Comparison of ENCODE assay signal across 16 cellular contexts in the genomic region with DNA sequence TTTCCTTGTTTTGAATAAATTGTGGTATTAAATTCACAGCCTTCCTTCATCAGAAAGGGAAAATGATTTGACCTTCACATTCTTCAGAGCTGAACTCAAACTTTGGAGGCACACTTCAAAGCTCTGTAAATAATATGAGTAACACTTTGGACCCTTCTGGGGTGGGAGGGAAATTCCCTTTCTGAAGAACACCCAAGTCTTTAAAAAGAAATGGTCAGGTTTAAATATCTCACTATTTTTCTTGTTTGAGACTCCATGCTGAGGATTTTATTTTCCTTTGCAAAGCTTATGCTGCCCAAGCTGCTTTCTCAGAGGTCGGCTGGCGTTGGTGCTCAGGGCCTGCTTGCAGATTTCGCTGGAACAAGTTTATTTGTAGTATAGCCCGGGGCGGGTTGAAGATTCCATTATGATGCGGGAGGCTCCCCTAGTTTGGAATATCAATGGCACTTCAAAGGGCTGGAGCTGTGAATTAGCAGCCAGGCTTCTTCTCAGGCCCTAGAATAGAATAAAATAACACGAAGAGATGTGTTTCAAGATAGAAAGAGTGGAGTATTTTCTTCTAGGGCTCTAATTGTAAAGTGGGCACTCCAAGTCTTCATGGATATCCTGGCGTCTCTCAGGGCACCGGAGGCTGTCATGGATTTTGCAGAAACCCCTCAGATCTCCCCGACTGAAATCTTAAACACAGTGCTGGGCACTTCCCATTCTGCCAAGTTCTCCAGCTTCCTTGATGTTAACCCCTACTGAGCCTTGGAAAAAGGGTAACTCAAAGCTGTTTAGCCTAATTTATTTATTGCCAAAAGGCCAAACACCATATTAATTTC.
DNase-seq lines count a peak whose midpoint lies in the region; ATAC-seq, FAIRE-seq and TF ChIP-seq lines count a peak whose summit lies in the region.
"Had no signal": no experiment of that assay in that cellular context is flagged by ENCODE, and none has a peak within 500 bp of the region (broad histone marks: within the 10 kb centered on the region; RNA-seq: fewer than 3 reads in every experiment).

No MANE protein-coding gene starts in this region.

- H3K9me3 ChIP-seq in breast epithelium = no peaks in the 10 kb centered on the region
- H3K9me3 ChIP-seq: prostate gland, tibial artery had no signal

- BruUV-seq in MCF 10A (replicated peaks; lab: Mats Ljungman, UMichigan) = no TSS peak

- intact Hi-C loops in MCF 10A (cut with micrococcal nuclease) = no loop called here
- intact Hi-C loops in breast epithelium (cut with DNase I; ENCODE audit: low total_unique reads) = no loop called here

- no peak overlapping the region for H3K27ac ChIP-seq in breast epithelium
- H3K27ac ChIP-seq: 22Rv1, prostate gland, tibial artery had no signal

- H3K36me3 Mint-ChIP-seq in MCF 10A (ENCODE audit: insufficient read depth, unreplicated experiment) = peaks cover 5% of the 10 kb centered on the region

- DNase-seq in MCF 10A (ENCODE audit: unreplicated experiment) = peak; percentile 38
- DNase-seq in breast epithelium (ENCODE audit: low spot score in 2 of 2) = no peak
- DNase-seq in astrocyte of the spinal cord (ENCODE audit: low read depth, low spot score) = peak; percentile 94
- peak; percentile 57 for DNase-seq in iris pigment epithelial cell (ENCODE audit: low read depth)
- DNase-seq in urothelium cell line (ENCODE audit: low spot score) = peak; percentile 37
- DNase-seq in stimulated activated CD4-positive, alpha-beta T cell treated with anti-CD3 and anti-CD28 coated beads, Interleukin-2, amount 100 ng/mL, for 24 hours = no peak
- no peak for DNase-seq in activated CD4-positive, alpha-beta T cell treated with anti-CD3 and anti-CD28 coated beads for 1 hour
- DNase-seq: activated CD4-positive, CD25-positive, alpha-beta regulatory T cell treated with anti-CD3 and anti-CD28 coated beads, Interleukin-2, amount 50 U/mL, for 72 hours; activated naive CD4-positive, alpha-beta T cell; Karpas-422; Right ventricle myocardium superior; tibial artery had no signal

- H3K27me3 ChIP-seq in breast epithelium = no peaks in the 10 kb centered on the region
- H3K27me3 ChIP-seq: tibial artery had no signal

- POLR2A ChIA-PET in MCF 10A (lab: Yijun Ruan, JAX) = interaction anchor here (1.0 kb wide), 1 partner anchor 34 kb away, joined by 3 read pairs; no protein-coding TSS in a partner anchor

- no peaks in the 10 kb centered on the region for H3K4me1 ChIP-seq in breast epithelium
- H3K4me1 ChIP-seq: prostate gland, tibial artery had no signal

- FAIRE-seq in urothelium cell line (lab: Jason Lieb, UNC) = no peak

- no peak overlapping the region for H3K4me3 Mint-ChIP-seq in MCF 10A (ENCODE audit: unreplicated experiment)

- TF ChIP-seq CTCF in MCF 10A (IDR thresholded peaks at IDR 0.05; ENCODE audit: unreplicated experiment) = no peak
- no peak for TF ChIP-seq CTCF in breast epithelium (IDR thresholded peaks at IDR 0.05)
- no peak for TF ChIP-seq CTCF in astrocyte of the spinal cord (IDR thresholded peaks at IDR 0.05; ENCODE audit: low read depth, low read length)

- no peak for ATAC-seq in HG02588 (IDR thresholded peaks at IDR 0.05; ENCODE audit: unreplicated experiment)
- ATAC-seq: left lobe of liver had no signal

- H3K36me3 ChIP-seq in breast epithelium = no peaks in the 10 kb centered on the region
- H3K36me3 ChIP-seq: prostate gland, tibial artery had no signal

- no peak for TF ChIP-seq POLR2A in breast epithelium (IDR thresholded peaks at IDR 0.05)

- H3K27me3 Mint-ChIP-seq in MCF 10A (ENCODE audit: insufficient read depth, unreplicated experiment) = no peaks in the 10 kb centered on the region

- H3K4me3 ChIP-seq in breast epithelium (no peak overlapping the region), astrocyte of the spinal cord (ENCODE audit: low read depth, low read length) (no peak overlapping the region)
- H3K4me3 ChIP-seq: prostate gland, tibial artery had no signal

- peaks cover 33% of the 10 kb centered on the region for H3K4me1 Mint-ChIP-seq in MCF 10A (ENCODE audit: insufficient read depth, unreplicated experiment)

- CTCF ChIA-PET in MCF 10A (lab: Yijun Ruan, JAX) = interaction anchor here (0.6 to 1.4 kb wide), 2 partner anchors 207 to 253 kb away, joined by 3 to 5 read pairs; no protein-coding TSS in a partner anchor

- peak overlapping the region; percentile 57 for H3K27ac Mint-ChIP-seq in MCF 10A (ENCODE audit: low read depth, unreplicated experiment)

- in situ Hi-C loops in astrocyte of the spinal cord (cut with HindIII; ENCODE audit: low sequenced_read_pairs) = no loop called here

- H3K9me3 Mint-ChIP-seq in MCF 10A (ENCODE audit: unreplicated experiment) = no peaks in the 10 kb centered on the region

Comparison
In these comparisons a context has a peak if more than half of its experiments do, and no peak if none do; other contexts are left out.
1. DNase-seq: peak in MCF 10A (single experiment), astrocyte of the spinal cord (single experiment), iris pigment epithelial cell (single experiment) and urothelium cell line (single experiment); none in breast epithelium (0 of 2), stimulated activated CD4-positive, alpha-beta T cell treated with anti-CD3 and anti-CD28 coated beads, Interleukin-2, amount 100 ng/mL, for 24 hours (0 of 2) and activated CD4-positive, alpha-beta T cell treated with anti-CD3 and anti-CD28 coated beads for 1 hour (single experiment).